ENCODE assay signal across 5 cellular contexts in the genomic region with DNA sequence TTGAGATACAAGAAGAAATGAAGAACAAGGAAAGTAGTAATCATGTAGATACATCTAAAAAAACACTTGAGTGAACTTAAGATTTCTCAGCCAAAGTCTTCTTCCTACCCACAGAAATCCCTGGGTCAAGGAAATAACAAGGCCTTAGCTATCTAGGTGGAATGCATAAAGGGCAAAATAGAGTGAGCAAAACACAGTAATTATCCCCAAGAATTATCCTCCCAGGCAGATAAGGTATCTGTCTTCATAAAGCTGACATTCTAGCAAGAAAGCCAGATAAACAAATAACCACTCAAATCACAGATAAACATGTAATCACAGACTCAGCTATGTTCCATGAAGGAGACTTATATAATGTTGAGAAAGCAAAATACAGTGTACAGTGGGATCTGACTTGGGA.
"Had no signal": no experiment of that assay in that cellular context is flagged by ENCODE, and none has a peak within 500 bp of the region (broad histone marks: within the 10 kb centered on the region; RNA-seq: fewer than 3 reads in every experiment).

No MANE protein-coding gene starts in this region.

- H3K4me2 ChIP-seq: GM23338 had no signal

- H3K27ac ChIP-seq: HL-60 had no signal

- H3K27me3 Mint-ChIP-seq: IgD-negative memory B cell had no signal

- H3K27ac Mint-ChIP-seq: GM23338, H9, IgD-negative memory B cell had no signal

- H3K4me1 Mint-ChIP-seq: IgD-negative memory B cell had no signal

- H3K4me3 Mint-ChIP-seq: GM23338, H9, IgD-negative memory B cell had no signal

- DNase-seq: H9, HCEC 1CT had no signal

- H3K4me3 ChIP-seq: GM23338 had no signal
